In genomic region chr6:46954819-46955520, GRCh38 we compare ENCODE assay signal across 13 cellular contexts. TPM values are rescaled to one million over a fixed set of nuclear protein-coding genes. Genes with fewer than 3 reads are reported as not detected.
DNase-seq lines count a peak whose midpoint lies in the region; ATAC-seq and TF ChIP-seq lines count a peak whose summit lies in the region.
"Had no signal": no experiment of that assay in that cellular context is flagged by ENCODE, and none has a peak within 500 bp of the region (broad histone marks: within the 10 kb centered on the region; RNA-seq: fewer than 3 reads in every experiment).

No MANE protein-coding gene starts in this region.

- no peak overlapping the region for H3K4me3 Mint-ChIP-seq in activated naive CD8-positive, alpha-beta T cell treated with anti-CD3 and anti-CD28 coated beads for 36 hours
- H3K4me3 Mint-ChIP-seq: IgD-negative memory B cell had no signal

- H3K4me1 ChIP-seq in A673 (ENCODE audit: insufficient read depth, low read length, poor library complexity, severe bottlenecking) (peaks cover 9% of the 10 kb centered on the region), HEK293 (ENCODE audit: control insufficient read depth, insufficient read depth, low read length) (peaks cover 10% of the 10 kb centered on the region; the same call in 1 of the 2 replicates), HAP-1 (no peaks in the 10 kb centered on the region)

- POLR2A ChIA-PET in A673 (lab: Charles Lee; ENCODE audit: low non-redundant PET) (no interaction called here), HEK293 (lab: Yijun Ruan, JAX) (interaction anchor here (1.1 kb wide), 1 partner anchor 9 kb away, joined by 3 read pairs; no protein-coding TSS in a partner anchor)

- in situ Hi-C loops in HAP-1 (cut with MboI; ENCODE audit: low sequenced_read_pairs) = no loop called here

- H3K4me3 ChIP-seq in A673 (ENCODE audit: low read depth, low read length, poor library complexity, severe bottlenecking) (no peak overlapping the region), HEK293 (ENCODE audit: low read depth, low read length) (no peak overlapping the region), WERI-Rb-1 (ENCODE audit: low read depth, low read length) (no peak overlapping the region), HAP-1 (no peak overlapping the region)

- ATAC-seq in HG02938 (IDR thresholded peaks at IDR 0.05; ENCODE audit: unreplicated experiment) = no peak
- ATAC-seq: HCT116 had no signal

- no peaks in the 10 kb centered on the region for H3K9me3 Mint-ChIP-seq in activated naive CD8-positive, alpha-beta T cell treated with anti-CD3 and anti-CD28 coated beads for 36 hours
- H3K9me3 Mint-ChIP-seq: IgD-negative memory B cell had no signal

- H3K36me3 ChIP-seq in A673 (ENCODE audit: insufficient read depth, low read length, poor library complexity, severe bottlenecking) = no peaks in the 10 kb centered on the region
- H3K36me3 ChIP-seq in HEK293 (ENCODE audit: control insufficient read depth in 2 of 2, insufficient read depth in 1 of 2, low read length in 2 of 2) = no peaks in the 10 kb centered on the region
- H3K36me3 ChIP-seq in WERI-Rb-1 = no peaks in the 10 kb centered on the region
- H3K36me3 ChIP-seq in HAP-1 (replicated peaks) = no peaks in the 10 kb centered on the region

- H3K27ac ChIP-seq in A673 (ENCODE audit: low read depth, low read length, poor library complexity, severe bottlenecking) = no peak overlapping the region
- H3K27ac ChIP-seq in HEK293 (ENCODE audit: extremely low read depth, low read depth, low read length) = no peak overlapping the region
- no peak overlapping the region for H3K27ac ChIP-seq in WERI-Rb-1

- no peaks in the 10 kb centered on the region for H3K9me3 ChIP-seq in A673 (ENCODE audit: low read depth, low read length, poor library complexity, severe bottlenecking)
- H3K9me3 ChIP-seq in HEK293 (ENCODE audit: control insufficient read depth, insufficient read depth, low read depth, low read length) = no peaks in the 10 kb centered on the region
- no peaks in the 10 kb centered on the region for H3K9me3 ChIP-seq in WERI-Rb-1 (ENCODE audit: severe bottlenecking)
- no peaks in the 10 kb centered on the region for H3K9me3 ChIP-seq in HAP-1

- DNase-seq in A673 (ENCODE audit: low spot score) (peak; percentile 62), WERI-Rb-1 (peak; percentile 44), left kidney (ENCODE audit: low read depth, low spot score) (peak; percentile 15), HAP-1 (ENCODE audit: low spot score in 2 of 2) (no peak)
- no peak for DNase-seq in activated naive CD4-positive, alpha-beta T cell treated with Interleukin-2 at 50 U/mL for 16 hours
- no peak for DNase-seq in activated naive CD8-positive, alpha-beta T cell treated with anti-CD3 and anti-CD28 coated beads for 36 hours
- DNase-seq: amniotic stem cell; SIG-M5; stimulated activated CD4-positive, alpha-beta T cell treated with anti-CD3 and anti-CD28 coated beads, Interleukin-1b, Interleukin-23, amount 100 ng/mL, for 48 hours had no signal

- CTCF ChIA-PET in A673 (lab: Charles Lee) (no interaction called here), HEK293 (lab: Yijun Ruan, JAX) (interaction anchor here (0.8 kb wide), 1 partner anchor 106 kb away, joined by 3 read pairs; no protein-coding TSS in a partner anchor)

- H3K36me3 Mint-ChIP-seq in activated naive CD8-positive, alpha-beta T cell treated with anti-CD3 and anti-CD28 coated beads for 36 hours = no peaks in the 10 kb centered on the region
- H3K36me3 Mint-ChIP-seq: IgD-negative memory B cell had no signal

- no TSS peak for BruUV-seq in A673 (replicated peaks; lab: Mats Ljungman, UMichigan)

- peaks cover 15% of the 10 kb centered on the region for H3K27me3 Mint-ChIP-seq in activated naive CD8-positive, alpha-beta T cell treated with anti-CD3 and anti-CD28 coated beads for 36 hours

- TF ChIP-seq CTCF in A673 (conservative IDR thresholded peaks at IDR 0.05; ENCODE audit: low read depth, low read length) = no peak
- no peak for TF ChIP-seq CTCF in HEK293 (tag by site-specific recombination; IDR thresholded peaks at IDR 0.05)
- no peak for TF ChIP-seq CTCF in WERI-Rb-1 (IDR thresholded peaks at IDR 0.05; ENCODE audit: low read depth, low read length)

- H3K27me3 ChIP-seq in A673 (replicated peaks; ENCODE audit: insufficient read depth, low read depth, low read length, poor library complexity) (peaks cover 43% of the 10 kb centered on the region), WERI-Rb-1 (ENCODE audit: insufficient read depth, low read depth, severe bottlenecking) (no peaks in the 10 kb centered on the region), HAP-1 (ENCODE audit: low read depth) (no peaks in the 10 kb centered on the region)

- no peaks in the 10 kb centered on the region for H3K4me1 Mint-ChIP-seq in activated naive CD8-positive, alpha-beta T cell treated with anti-CD3 and anti-CD28 coated beads for 36 hours
- H3K4me1 Mint-ChIP-seq: IgD-negative memory B cell had no signal

- intact Hi-C loops in A673 (cut with micrococcal nuclease; ENCODE audit: unreplicated experiment) = no loop called here

- H3K27ac Mint-ChIP-seq in activated naive CD8-positive, alpha-beta T cell treated with anti-CD3 and anti-CD28 coated beads for 36 hours = no peak overlapping the region
- H3K27ac Mint-ChIP-seq: IgD-negative memory B cell had no signal

TF ChIP-seq in HEK293, 187 proteins besides CTCF, POLR2A, EP300 and RAD21 (continues in another document):
- TF ChIP-seq ZNF449 (tag by site-specific recombination; IDR thresholded peaks at IDR 0.05) (no peak), ZBTB26 (tag by site-specific recombination; optimal IDR thresholded peaks at IDR 0.05) (no peak), ZFP37 (tag by site-specific recombination; IDR thresholded peaks at IDR 0.05) (no peak), ZNF623 (tag by site-specific recombination; IDR thresholded peaks at IDR 0.05) (no peak), ZNF610 (tag by site-specific recombination; IDR thresholded peaks at IDR 0.05; ENCODE audit: borderline replicate concordance) (no peak), SCRT2 (tag by site-specific recombination; IDR thresholded peaks at IDR 0.05) (no peak), ZNF394 (tag by site-specific recombination; IDR thresholded peaks at IDR 0.05; ENCODE audit: borderline replicate concordance) (no peak), ZNF513 (tag by site-specific recombination; IDR thresholded peaks at IDR 0.05) (no peak), ZNF658 (tag by site-specific recombination; IDR thresholded peaks at IDR 0.05) (no peak), ZNF707 (tag by site-specific recombination; IDR thresholded peaks at IDR 0.05) (no peak)

RNA-seq across cellular contexts. Expression of gene ADGRF5, which starts 33.2 kb away (rescaled TPM):
- 0.31 and 0.34 TPM in 2 replicates for total RNA-seq in A673 (2021)
- not detected for total RNA-seq in activated naive CD8-positive, alpha-beta T cell treated with anti-CD3 and anti-CD28 coated beads for 36 hours

Comparison
In these comparisons a context has a peak if more than half of its experiments do, and no peak if none do; other contexts are left out.
1. DNase-seq: peak in A673 (single experiment), WERI-Rb-1 (single experiment) and left kidney (single experiment); none in activated naive CD4-positive, alpha-beta T cell treated with Interleukin-2 at 50 U/mL for 16 hours (single experiment), activated naive CD8-positive, alpha-beta T cell treated with anti-CD3 and anti-CD28 coated beads for 36 hours (single experiment) and HAP-1 (0 of 2).